ENCODE assay signal across 8 cellular contexts in genomic region chr3:125356140-125357026, GRCh38. TPM values are rescaled to one million over a fixed set of nuclear protein-coding genes. Genes with fewer than 3 reads are reported as not detected.
A peak's percentile ranks its signal among the peaks of the same experiment; 100 is the strongest.
DNase-seq lines count a peak whose midpoint lies in the region; ATAC-seq and TF ChIP-seq lines count a peak whose summit lies in the region.

No MANE protein-coding gene starts in this region.

- peak overlapping the region; percentile 65; the same call in 1 of the 2 replicates for H3K27ac ChIP-seq in HL-60 (replicated peaks)

- peaks cover 15% of the 10 kb centered on the region for H3K36me3 Mint-ChIP-seq in Calu3 (ENCODE audit: insufficient read depth, unreplicated experiment)
- H3K36me3 Mint-ChIP-seq in dendritic cell treated with granulocyte-macrophage colony-stimulating factor and Interleukin-4, amounts not matched to agents 40 ng/mL and 50 ng/mL, for 4 days (ENCODE audit: low read depth) = no peaks in the 10 kb centered on the region
- H3K36me3 Mint-ChIP-seq in nephron progenitor cell (ENCODE audit: low read depth) = peaks cover 74% of the 10 kb centered on the region

- BruUV-seq in Calu3 (replicated peaks; lab: Mats Ljungman, UMichigan) = no TSS peak

- H3K27me3 Mint-ChIP-seq in Calu3 (ENCODE audit: unreplicated experiment) (no peaks in the 10 kb centered on the region), nephron progenitor cell (ENCODE audit: low read depth, poor library complexity) (no peaks in the 10 kb centered on the region)
- no peaks in the 10 kb centered on the region for H3K27me3 Mint-ChIP-seq in dendritic cell treated with granulocyte-macrophage colony-stimulating factor and Interleukin-4, amounts not matched to agents 40 ng/mL and 50 ng/mL, for 4 days

- intact Hi-C loops in Calu3 (cut with micrococcal nuclease; ENCODE audit: unreplicated experiment) = no loop called here
- intact Hi-C loops in dendritic cell treated with granulocyte-macrophage colony-stimulating factor and Interleukin-4, amounts not matched to agents 40 ng/mL and 50 ng/mL, for 4 days (cut with micrococcal nuclease) = no loop called here

- no peaks in the 10 kb centered on the region for H3K9me3 Mint-ChIP-seq in Calu3 (ENCODE audit: low read depth, unreplicated experiment)
- no peaks in the 10 kb centered on the region for H3K9me3 Mint-ChIP-seq in dendritic cell treated with granulocyte-macrophage colony-stimulating factor and Interleukin-4, amounts not matched to agents 40 ng/mL and 50 ng/mL, for 4 days
- H3K9me3 Mint-ChIP-seq in nephron progenitor cell = peaks cover 38% of the 10 kb centered on the region

- no peak for ATAC-seq in HG03442 (IDR thresholded peaks at IDR 0.05; ENCODE audit: unreplicated experiment)
- no peak for ATAC-seq in HG02870 (IDR thresholded peaks at IDR 0.05; ENCODE audit: unreplicated experiment)

- DNase-seq in Calu3 = no peak
- no peak for DNase-seq in HL-60 (ENCODE audit: low read depth in 1 of 2, low spot score in 1 of 2)
- no peak for DNase-seq in nephron progenitor cell
- DNase-seq in AG08396 (ENCODE audit: low spot score) = no peak
- DNase-seq in stimulated activated CD4-positive, alpha-beta T cell treated with anti-CD3 and anti-CD28 coated beads, Interleukin-4, amount 100 ng/mL, for 4 hours = no peak

- no peaks in the 10 kb centered on the region for H3K27me3 ChIP-seq in HL-60 (ENCODE audit: insufficient read depth, poor library complexity, severe bottlenecking)

- TF ChIP-seq CTCF in Calu3 (IDR thresholded peaks at IDR 0.05; ENCODE audit: unreplicated experiment) (no peak), HL-60 (IDR thresholded peaks at IDR 0.05; ENCODE audit: insufficient read depth, low read length) (no peak), nephron progenitor cell (IDR thresholded peaks at IDR 0.05) (no peak)

- CTCF ChIA-PET in Calu3 (lab: Charles Lee) = interaction anchor here (0.6 to 1.8 kb wide), 4 partner anchors 82 to 124 kb away, joined by 3 to 5 read pairs (median 4); no protein-coding TSS in a partner anchor

- peak overlapping the region; percentile 74 for H3K4me3 ChIP-seq in HL-60 (replicated peaks; ENCODE audit: insufficient read depth, low read length)

- H3K27ac Mint-ChIP-seq in Calu3 (ENCODE audit: unreplicated experiment) (no peak overlapping the region), nephron progenitor cell (peak overlapping the region; percentile 6)
- H3K27ac Mint-ChIP-seq in dendritic cell treated with granulocyte-macrophage colony-stimulating factor and Interleukin-4, amounts not matched to agents 40 ng/mL and 50 ng/mL, for 4 days = peak overlapping the region; percentile 62

- H3K4me3 Mint-ChIP-seq in Calu3 (ENCODE audit: low read depth, unreplicated experiment) = peak overlapping the region; percentile 83
- peak overlapping the region; percentile 83 for H3K4me3 Mint-ChIP-seq in dendritic cell treated with granulocyte-macrophage colony-stimulating factor and Interleukin-4, amounts not matched to agents 40 ng/mL and 50 ng/mL, for 4 days
- no peak overlapping the region for H3K4me3 Mint-ChIP-seq in nephron progenitor cell

- H3K4me1 Mint-ChIP-seq in Calu3 (ENCODE audit: low read depth, unreplicated experiment) (peaks cover 65% of the 10 kb centered on the region), nephron progenitor cell (peaks cover 15% of the 10 kb centered on the region)
- peaks cover 65% of the 10 kb centered on the region for H3K4me1 Mint-ChIP-seq in dendritic cell treated with granulocyte-macrophage colony-stimulating factor and Interleukin-4, amounts not matched to agents 40 ng/mL and 50 ng/mL, for 4 days (ENCODE audit: low read depth)

RNA-seq across cellular contexts. Expression of gene ZNF148, which starts 18.7 kb away (rescaled TPM):
- total RNA-seq in Calu3 (2022) = 55.0 and 60.7 TPM in 2 replicates
